20 cellular contexts compared by ENCODE assay signal in the genomic region with DNA sequence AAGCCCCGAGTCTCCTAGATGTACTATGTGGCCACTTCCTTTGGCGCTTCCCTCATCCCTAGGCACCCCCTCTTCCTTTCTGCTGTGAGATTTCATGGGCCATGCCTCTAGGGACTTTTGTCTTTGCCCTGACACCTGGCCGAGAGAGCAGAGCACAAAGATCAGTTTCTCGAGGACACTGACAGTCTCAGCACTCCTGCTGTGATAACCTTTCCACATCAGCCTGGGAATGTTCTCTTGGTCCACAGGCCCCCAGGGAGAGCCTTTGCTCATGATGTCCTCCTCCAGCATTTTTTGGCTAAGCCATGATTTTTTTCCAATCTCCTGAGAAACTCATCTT.
A peak's percentile ranks its signal among the peaks of the same experiment; 100 is the strongest.
DNase-seq lines count a peak whose midpoint lies in the region; ATAC-seq, FAIRE-seq and TF ChIP-seq lines count a peak whose summit lies in the region.
"Had no signal": no experiment of that assay in that cellular context is flagged by ENCODE, and none has a peak within 500 bp of the region (broad histone marks: within the 10 kb centered on the region; RNA-seq: fewer than 3 reads in every experiment).

No MANE protein-coding gene starts in this region.

- H3K27ac ChIP-seq in GM23338 (ENCODE audit: low read depth), result no peak overlapping the region
- H3K27ac ChIP-seq in H1 (ENCODE audit: low read depth, low read length), result no peak overlapping the region
- peak overlapping the region; percentile 76 for H3K27ac ChIP-seq in parathyroid adenoma
- no peak overlapping the region for H3K27ac ChIP-seq in SJCRH30

- no peak overlapping the region for H2BK20ac ChIP-seq in H1 (ENCODE audit: low read length)

- H3K79me2 ChIP-seq in GM23338 (replicated peaks; ENCODE audit: insufficient read depth) (no peaks in the 10 kb centered on the region), H1 (ENCODE audit: control insufficient read depth in 1 of 2, insufficient read depth in 2 of 2, low read length in 2 of 2) (no peaks in the 10 kb centered on the region), parathyroid adenoma (no peaks in the 10 kb centered on the region)

- no peak overlapping the region for H4K5ac ChIP-seq in H1 (ENCODE audit: insufficient read length, low read depth, low read length)

- no peak for TF ChIP-seq POLR2A in H1 (IDR thresholded peaks at IDR 0.05; ENCODE audit: control extremely low read depth in 1 of 2, low read depth in 2 of 2, low read length in 2 of 2)

- no peak overlapping the region for H3K4ac ChIP-seq in H1 (replicated peaks; ENCODE audit: insufficient read length, low read depth, low read length)

- H3K9me2 ChIP-seq in GM23338 (ENCODE audit: insufficient read depth), result peaks cover 6% of the 10 kb centered on the region; the same call in 1 of the 2 replicates
- H3K9me2 ChIP-seq: SK-N-SH had no signal

- H3K23ac ChIP-seq in H1 (ENCODE audit: insufficient read length), result no peak overlapping the region

- H3K27me3 ChIP-seq in GM23338 (ENCODE audit: insufficient read depth), result no peaks in the 10 kb centered on the region
- H3K27me3 ChIP-seq in H1 (replicated peaks in 1 of 4; ENCODE audit: control insufficient read depth in 3 of 4, extremely low read depth in 1 of 4, insufficient read depth in 3 of 4, low read length in 3 of 4), result 0 out of 7 replicates have a peak, but pooled peaks cover 0 to 2% (median 0%) of the 10 kb centered on the region in 4 experiments
- no peaks in the 10 kb centered on the region for H3K27me3 ChIP-seq in parathyroid adenoma (ENCODE audit: control insufficient read depth, insufficient read depth, low read length)
- H3K27me3 ChIP-seq in SJCRH30, result no peaks in the 10 kb centered on the region

- H2AFZ ChIP-seq in GM23338 (peak overlapping the region; percentile 28; the same call in 1 of the 2 replicates), H1 (ENCODE audit: low read length) (no peak overlapping the region), parathyroid adenoma (peak overlapping the region; percentile 75)

- no peak for TF ChIP-seq CTCF in GM23338 (conservative IDR thresholded peaks at IDR 0.05; ENCODE audit: low read depth in 2 of 2)
- TF ChIP-seq CTCF in H1 (IDR thresholded peaks at IDR 0.05; ENCODE audit: control extremely low read depth in 1 of 3, insufficient read depth in 1 of 3, low read depth in 1 of 3, low read length in 3 of 3), result no peak
- TF ChIP-seq CTCF in parathyroid adenoma (IDR thresholded peaks at IDR 0.05), result no peak
- no peak for TF ChIP-seq CTCF in type B pancreatic cell (conservative IDR thresholded peaks at IDR 0.05)

- H3K4me3 Mint-ChIP-seq in GM23338, result no peak overlapping the region
- no peak overlapping the region for H3K4me3 Mint-ChIP-seq in stimulated activated naive B cell treated with anti-CD40 and anti-IgM and Interleukin-4, amounts not matched to agents 10 μg/mL and 1 μg/mL and 100 μg/mL, for 72 hours
- H3K4me3 Mint-ChIP-seq in type B pancreatic cell, result no peak overlapping the region
- H3K4me3 Mint-ChIP-seq: CD14-positive monocyte, H9, HFFc6 had no signal

- no peak for TF ChIP-seq RAD21 in H1 (IDR thresholded peaks at IDR 0.05 in 1 of 2, conservative IDR thresholded peaks at IDR 0.05 in 1 of 2; ENCODE audit: low read depth in 2 of 2, low read length in 2 of 2)

- FAIRE-seq in H1 (lab: Jason Lieb, UNC), result no peak

- H2BK5ac ChIP-seq in H1 (ENCODE audit: low read depth, low read length), result no peak overlapping the region

- H3K4me1 Mint-ChIP-seq in GM23338, result peaks cover 8% of the 10 kb centered on the region
- peaks cover 16 to 22% of the 10 kb centered on the region in 2 donors for H3K4me1 Mint-ChIP-seq in stimulated activated naive B cell treated with anti-CD40 and anti-IgM and Interleukin-4, amounts not matched to agents 10 μg/mL and 1 μg/mL and 100 μg/mL, for 72 hours
- H3K4me1 Mint-ChIP-seq in type B pancreatic cell (ENCODE audit: unreplicated experiment), result peaks cover 24% of the 10 kb centered on the region

- H4K20me1 ChIP-seq in GM23338 (replicated peaks; ENCODE audit: insufficient read depth) (no peaks in the 10 kb centered on the region), H1 (replicated peaks in 1 of 2; ENCODE audit: control insufficient read depth in 1 of 2, insufficient read depth in 2 of 2, low read length in 2 of 2) (no peaks in the 10 kb centered on the region)

- H3K27ac Mint-ChIP-seq in GM23338 (no peak overlapping the region), type B pancreatic cell (no peak overlapping the region)
- peak overlapping the region; percentile 44 for H3K27ac Mint-ChIP-seq in stimulated activated naive B cell treated with anti-CD40 and anti-IgM and Interleukin-4, amounts not matched to agents 10 μg/mL and 1 μg/mL and 100 μg/mL, for 72 hours
- H3K27ac Mint-ChIP-seq: H9, HFFc6 had no signal

- DNase-seq in GM23338 (ENCODE audit: low spot score) (no peak), H1 (ENCODE audit: low read depth in 1 of 2, low spot score in 2 of 2) (no peak), SJCRH30 (no peak), type B pancreatic cell (ENCODE audit: extremely low spot score, unreplicated experiment) (no peak), T-helper 2 cell (no peak)
- DNase-seq in stimulated activated naive B cell treated with anti-CD40 and anti-IgM and Interleukin-4, amounts not matched to agents 10 μg/mL and 1 μg/mL and 100 μg/mL, for 72 hours, result no peak
- DNase-seq: H9, HFFc6, IMR-90, KG1, MM.1S, NCI-H1694 treated with DMSO at 0.1 percent for 48 hours, NCI-H2081, NCI-H2227 treated with DMSO at 0.1 percent for 48 hours, NCI-H526 treated with DMSO at 0.1 percent for 48 hours, SIG-M5, SK-N-SH had no signal

- H3K9me3 Mint-ChIP-seq in GM23338 (no peaks in the 10 kb centered on the region; the same call in 2 of the 3 replicates), type B pancreatic cell (no peaks in the 10 kb centered on the region)
- H3K9me3 Mint-ChIP-seq in stimulated activated naive B cell treated with anti-CD40 and anti-IgM and Interleukin-4, amounts not matched to agents 10 μg/mL and 1 μg/mL and 100 μg/mL, for 72 hours, result no peaks in the 10 kb centered on the region
- H3K9me3 Mint-ChIP-seq: CD14-positive monocyte, H9, HFFc6 had no signal

- H3K4me3 ChIP-seq in GM23338 (no peak overlapping the region), H1 (ENCODE audit: extremely low read depth in 1 of 4, insufficient read depth in 2 of 4, low read depth in 3 of 4, low read length in 4 of 4) (no peak overlapping the region), parathyroid adenoma (ENCODE audit: low read depth, low read length) (no peak overlapping the region), SJCRH30 (no peak overlapping the region)

- H3K9me3 ChIP-seq in H1 (ENCODE audit: insufficient read depth in 2 of 2, low read depth in 1 of 2, low read length in 1 of 2) (no peaks in the 10 kb centered on the region), parathyroid adenoma (ENCODE audit: control insufficient read depth, low read length) (no peaks in the 10 kb centered on the region), SJCRH30 (replicated peaks) (no peaks in the 10 kb centered on the region)
- H3K9me3 ChIP-seq: SK-N-SH had no signal

- H3K4me1 ChIP-seq in GM23338 (ENCODE audit: insufficient read depth), result peaks cover 6% of the 10 kb centered on the region
- H3K4me1 ChIP-seq in H1 (replicated peaks in 1 of 4; ENCODE audit: control insufficient read depth in 3 of 4, insufficient read depth in 4 of 4, low read length in 3 of 4), result peaks cover 0 to 5% (median under 1%) of the 10 kb centered on the region in 4 experiments; a peak in 2 of 7 replicates
- peaks cover 71% of the 10 kb centered on the region for H3K4me1 ChIP-seq in parathyroid adenoma
- peaks cover 17% of the 10 kb centered on the region for H3K4me1 ChIP-seq in SJCRH30

- no peaks in the 10 kb centered on the region for H3K79me1 ChIP-seq in H1 (ENCODE audit: low read depth, low read length)

- 90% methylated on average over 4 of the region's 4 CpGs; no CpG with 5 or more reads in 1 of the 2 experiments for WGBS in H1 (ENCODE audit: extremely low coverage in 1 of 2, insufficient coverage in 1 of 2, insufficient read length in 1 of 2, insufficient replicate concordance in 2 of 2, low coverage in 1 of 2, low lambda C conversion rate in 2 of 2, missing lambda C conversion rate in 1 of 2), 2 experiments

- POLR2A ChIA-PET in H1 (lab: Charles Lee; ENCODE audit: partially characterized antibody), result no interaction called here

- no peak overlapping the region for H3K9ac ChIP-seq in H1 (replicated peaks in 1 of 4; ENCODE audit: extremely low read depth in 1 of 4, low read depth in 3 of 4, low read length in 3 of 4)
- no peak overlapping the region for H3K9ac ChIP-seq in parathyroid adenoma
- H3K9ac ChIP-seq: SK-N-SH had no signal

- H3F3A ChIP-seq in GM23338 (replicated peaks; ENCODE audit: low read depth), result no peaks in the 10 kb centered on the region

- CTCF ChIA-PET in H1 (lab: Charles Lee; ENCODE audit: partially characterized antibody), result interaction anchor here (1.2 to 1.5 kb wide), 2 partner anchors 49 to 123 kb away, joined by 3 to 6 read pairs; no protein-coding TSS in a partner anchor

- H3K18ac ChIP-seq in H1 (ENCODE audit: extremely low read depth, low read length), result no peak overlapping the region

- H3K14ac ChIP-seq in H1 (ENCODE audit: insufficient read length), result no peak overlapping the region

- no peak overlapping the region; the same call in 1 of the 2 replicates for H2BK15ac ChIP-seq in H1 (ENCODE audit: low read length)

- ATAC-seq in GM23338, result no peak
- ATAC-seq in stimulated activated naive B cell treated with anti-CD40 and anti-IgM and Interleukin-4, amounts not matched to agents 10 μg/mL and 1 μg/mL and 100 μg/mL, for 72 hours (replicated peaks), result no peak
- ATAC-seq: Panc1 had no signal

- H4K91ac ChIP-seq in H1 (replicated peaks; ENCODE audit: insufficient read length, low read length), result no peak overlapping the region

- H3K56ac ChIP-seq in H1 (replicated peaks; ENCODE audit: insufficient read length, low read depth, low read length), result no peak overlapping the region

- H3K4me2 ChIP-seq in GM23338 (no peak overlapping the region), H1 (ENCODE audit: insufficient read depth in 1 of 2, low read depth in 2 of 2, low read length in 2 of 2) (no peak overlapping the region), parathyroid adenoma (ENCODE audit: low read length) (no peak overlapping the region)
- H3K4me2 ChIP-seq: SK-N-SH had no signal

- H4K8ac ChIP-seq in H1 (ENCODE audit: extremely low read depth, insufficient read depth, low read length), result no peak overlapping the region

- peaks cover 7% of the 10 kb centered on the region for H3K27me3 Mint-ChIP-seq in GM23338 (ENCODE audit: insufficient read depth, low read depth, poor library complexity)
- H3K27me3 Mint-ChIP-seq in stimulated activated naive B cell treated with anti-CD40 and anti-IgM and Interleukin-4, amounts not matched to agents 10 μg/mL and 1 μg/mL and 100 μg/mL, for 72 hours, result peaks cover 12 to 17% of the 10 kb centered on the region in 2 donors
- no peaks in the 10 kb centered on the region for H3K27me3 Mint-ChIP-seq in type B pancreatic cell

- no peak for TF ChIP-seq EP300 in H1 (IDR thresholded peaks at IDR 0.05; ENCODE audit: borderline replicate concordance in 1 of 2, low read depth in 2 of 2, low read length in 2 of 2)

- no peak overlapping the region for H2AK5ac ChIP-seq in H1 (ENCODE audit: low read depth, low read length)

- H2BK12ac ChIP-seq in H1 (ENCODE audit: low read depth, low read length), result peak overlapping the region; percentile 64; the same call in 1 of the 2 replicates

- H3K36me3 Mint-ChIP-seq in GM23338 (ENCODE audit: low read depth), result no peaks in the 10 kb centered on the region
- H3K36me3 Mint-ChIP-seq in stimulated activated naive B cell treated with anti-CD40 and anti-IgM and Interleukin-4, amounts not matched to agents 10 μg/mL and 1 μg/mL and 100 μg/mL, for 72 hours, result no peaks in the 10 kb centered on the region
- H3K36me3 Mint-ChIP-seq in type B pancreatic cell, result no peaks in the 10 kb centered on the region
- H3K36me3 Mint-ChIP-seq: CD14-positive monocyte had no signal

- peaks cover 3% of the 10 kb centered on the region for H3K23me2 ChIP-seq in H1 (ENCODE audit: low read depth, low read length)

- H3K36me3 ChIP-seq in GM23338 (ENCODE audit: insufficient read depth) (no peaks in the 10 kb centered on the region), H1 (ENCODE audit: control insufficient read depth in 2 of 4, insufficient read depth in 4 of 4, low read length in 3 of 4) (no peaks in the 10 kb centered on the region; a peak in 1 of 8 replicates), parathyroid adenoma (ENCODE audit: control insufficient read depth, insufficient read depth, low read length) (no peaks in the 10 kb centered on the region), SJCRH30 (no peaks in the 10 kb centered on the region)

- no peak overlapping the region for H2BK120ac ChIP-seq in H1 (replicated peaks; ENCODE audit: low read depth, low read length)
